ENCODE assay signal across 8 cellular contexts in genomic region chr1:12230549-12231275, GRCh38. TPM values are rescaled to one million over a fixed set of nuclear protein-coding genes. Genes with fewer than 3 reads are reported as not detected.
A peak's percentile ranks its signal among the peaks of the same experiment; 100 is the strongest.
DNase-seq lines count a peak whose midpoint lies in the region; ATAC-seq and TF ChIP-seq lines count a peak whose summit lies in the region.

No MANE protein-coding gene starts in this region.

- intact Hi-C loops in colonic mucosa (cut with DNase I), result no loop called here

- H3K4me1 ChIP-seq in Peyer's patch (peaks cover 0 to 11% (median 4%) of the 10 kb centered on the region in 4 donors), colonic mucosa (peaks cover 4% of the 10 kb centered on the region), liver (ENCODE audit: control insufficient read depth in 4 of 4, insufficient read depth in 4 of 4, low read length in 3 of 4) (peaks cover 7 to 19% (median 14%) of the 10 kb centered on the region in 4 donors), subcutaneous abdominal adipose tissue (ENCODE audit: control insufficient read depth in 5 of 5, insufficient read depth in 5 of 5, low read length in 5 of 5) (peaks cover 3 to 24% (median 15%) of the 10 kb centered on the region in 5 donors)

- WGBS in liver, result under 1% methylated on average over 36 of the region's 36 CpGs

- TF ChIP-seq POLR2A in Peyer's patch (IDR thresholded peaks at IDR 0.05), result peak in 1 of 2 donors; percentile 28

- peak overlapping the region; percentile 92 to 100 (median 96) for H3K4me3 ChIP-seq in Peyer's patch
- H3K4me3 ChIP-seq in colonic mucosa, result peak overlapping the region; percentile 100
- H3K4me3 ChIP-seq in liver (ENCODE audit: low read depth in 1 of 3, low read length in 3 of 3), result peak overlapping the region; percentile 91 to 100 (median 94)
- peak overlapping the region; percentile 90 to 97 (median 95) for H3K4me3 ChIP-seq in subcutaneous abdominal adipose tissue (ENCODE audit: low read depth in 1 of 5, low read length in 5 of 5)

- TF ChIP-seq CTCF in Peyer's patch (IDR thresholded peaks at IDR 0.05) (no peak), colonic mucosa (IDR thresholded peaks at IDR 0.05) (no peak), liver (IDR thresholded peaks at IDR 0.05; ENCODE audit: low read depth, low read length, missing input control) (no peak)

- peak; percentile 15 for ATAC-seq in GM21515 (IDR thresholded peaks at IDR 0.05; ENCODE audit: unreplicated experiment)

- no peaks in the 10 kb centered on the region for H3K27me3 ChIP-seq in Peyer's patch
- H3K27me3 ChIP-seq in colonic mucosa, result no peaks in the 10 kb centered on the region
- no peaks in the 10 kb centered on the region for H3K27me3 ChIP-seq in liver (ENCODE audit: control insufficient read depth in 4 of 4, insufficient read depth in 4 of 4, low read length in 3 of 4)
- no peaks in the 10 kb centered on the region for H3K27me3 ChIP-seq in subcutaneous abdominal adipose tissue (ENCODE audit: control insufficient read depth in 5 of 5, insufficient read depth in 4 of 5, low read length in 5 of 5)

- DNase-seq in C1 segment of cervical spinal cord (lab: John Stamatoyannopoulos, UW) (peak in 8 of 14 donors; percentile 5 to 63 (median 15)), Peyer's patch (peak in 2 of 3 donors; percentile 64 to 78), colonic mucosa (peak; percentile 64), H4 (ENCODE audit: low spot score) (no peak), GDM1 (lab: John Stamatoyannopoulos, UW) (no peak)

- H3K27ac ChIP-seq in Peyer's patch (peak overlapping the region; percentile 87 to 93 (median 92)), colonic mucosa (peak overlapping the region; percentile 77), liver (ENCODE audit: low read depth in 1 of 2, low read length in 2 of 2) (peak overlapping the region; percentile 92 to 95), subcutaneous abdominal adipose tissue (ENCODE audit: low read depth, low read length) (peak overlapping the region; percentile 89)

- H3K9ac ChIP-seq in colonic mucosa (ENCODE audit: low read depth in 2 of 2, low read length in 2 of 2), result peak overlapping the region; percentile 95 to 99
- H3K9ac ChIP-seq in liver (ENCODE audit: low read depth in 1 of 2, low read length in 2 of 2), result peak overlapping the region; percentile 27 to 88
- H3K9ac ChIP-seq in subcutaneous abdominal adipose tissue (ENCODE audit: low read length in 5 of 5), result peak overlapping the region; percentile 77 to 100 (median 99)

- no peak for TF ChIP-seq RAD21 in liver (IDR thresholded peaks at IDR 0.05)

- H3K36me3 ChIP-seq in Peyer's patch (peaks cover 0 to 11% (median 0%) of the 10 kb centered on the region in 3 donors), colonic mucosa (no peaks in the 10 kb centered on the region), liver (ENCODE audit: control insufficient read depth in 4 of 4, insufficient read depth in 3 of 4, low read depth in 1 of 4, low read length in 3 of 4) (peaks cover 0 to 6% (median 4%) of the 10 kb centered on the region in 4 donors), subcutaneous abdominal adipose tissue (ENCODE audit: control insufficient read depth in 5 of 5, insufficient read depth in 5 of 5, low read length in 5 of 5) (peaks cover 2 to 10% (median 5%) of the 10 kb centered on the region in 5 donors)

- H3K9me3 ChIP-seq in Peyer's patch, result no peaks in the 10 kb centered on the region
- H3K9me3 ChIP-seq in colonic mucosa, result no peaks in the 10 kb centered on the region
- H3K9me3 ChIP-seq in liver (ENCODE audit: control insufficient read depth in 4 of 4, low read length in 3 of 4), result no peaks in the 10 kb centered on the region
- no peaks in the 10 kb centered on the region for H3K9me3 ChIP-seq in subcutaneous abdominal adipose tissue (ENCODE audit: control insufficient read depth in 5 of 5, low read length in 5 of 5)

TF ChIP-seq in liver, 16 proteins besides CTCF, POLR2A, EP300 and RAD21:
- TF ChIP-seq, protein P1, sequence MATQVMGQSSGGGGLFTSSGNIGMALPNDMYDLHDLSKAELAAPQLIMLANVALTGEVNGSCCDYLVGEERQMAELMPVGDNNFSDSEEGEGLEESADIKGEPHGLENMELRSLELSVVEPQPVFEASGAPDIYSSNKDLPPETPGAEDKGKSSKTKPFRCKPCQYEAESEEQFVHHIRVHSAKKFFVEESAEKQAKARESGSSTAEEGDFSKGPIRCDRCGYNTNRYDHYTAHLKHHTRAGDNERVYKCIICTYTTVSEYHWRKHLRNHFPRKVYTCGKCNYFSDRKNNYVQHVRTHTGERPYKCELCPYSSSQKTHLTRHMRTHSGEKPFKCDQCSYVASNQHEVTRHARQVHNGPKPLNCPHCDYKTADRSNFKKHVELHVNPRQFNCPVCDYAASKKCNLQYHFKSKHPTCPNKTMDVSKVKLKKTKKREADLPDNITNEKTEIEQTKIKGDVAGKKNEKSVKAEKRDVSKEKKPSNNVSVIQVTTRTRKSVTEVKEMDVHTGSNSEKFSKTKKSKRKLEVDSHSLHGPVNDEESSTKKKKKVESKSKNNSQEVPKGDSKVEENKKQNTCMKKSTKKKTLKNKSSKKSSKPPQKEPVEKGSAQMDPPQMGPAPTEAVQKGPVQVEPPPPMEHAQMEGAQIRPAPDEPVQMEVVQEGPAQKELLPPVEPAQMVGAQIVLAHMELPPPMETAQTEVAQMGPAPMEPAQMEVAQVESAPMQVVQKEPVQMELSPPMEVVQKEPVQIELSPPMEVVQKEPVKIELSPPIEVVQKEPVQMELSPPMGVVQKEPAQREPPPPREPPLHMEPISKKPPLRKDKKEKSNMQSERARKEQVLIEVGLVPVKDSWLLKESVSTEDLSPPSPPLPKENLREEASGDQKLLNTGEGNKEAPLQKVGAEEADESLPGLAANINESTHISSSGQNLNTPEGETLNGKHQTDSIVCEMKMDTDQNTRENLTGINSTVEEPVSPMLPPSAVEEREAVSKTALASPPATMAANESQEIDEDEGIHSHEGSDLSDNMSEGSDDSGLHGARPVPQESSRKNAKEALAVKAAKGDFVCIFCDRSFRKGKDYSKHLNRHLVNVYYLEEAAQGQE (IDR thresholded peaks at IDR 0.05), result no peak
- no peak for TF ChIP-seq FOXA1 (IDR thresholded peaks at IDR 0.05)
- TF ChIP-seq YY1 (IDR thresholded peaks at IDR 0.05), result peak; percentile 67
- TF ChIP-seq NR2F2 (IDR thresholded peaks at IDR 0.05), result peak; percentile 23
- peak; percentile 52 for TF ChIP-seq SP1 (IDR thresholded peaks at IDR 0.05)
- peak; percentile 65 to 67 for TF ChIP-seq RXRA (IDR thresholded peaks at IDR 0.05)
- peak; percentile 29 for TF ChIP-seq MAX (IDR thresholded peaks at IDR 0.05)
- TF ChIP-seq ZBTB33 (IDR thresholded peaks at IDR 0.05), result no peak
- TF ChIP-seq HNF4A (conservative IDR thresholded peaks at IDR 0.05), result peak; percentile 18 to 53
- no peak for TF ChIP-seq JUND (IDR thresholded peaks at IDR 0.05)
- TF ChIP-seq HNF4G (IDR thresholded peaks at IDR 0.05), result no peak

RNA-seq across cellular contexts. Expression of gene VPS13D, which starts 0.9 kb away (rescaled TPM):
- 100 to 1,000 TPM in 3 of 4 donors, 10 to 100 TPM in 1; 88.3 to 123 (median 113) TPM for total RNA-seq in Peyer's patch
- total RNA-seq in colonic mucosa, result 10 to 100 TPM; 54.3 to 56.0 TPM
- 10 to 100 TPM; 14.5 to 68.3 TPM for total RNA-seq in liver
- polyA plus RNA-seq in liver, result 10 to 100 TPM; 10.2 to 10.7 TPM
- 6.9 and 9.6 TPM in 2 replicates for total RNA-seq in H4 (2014; rRNA removed; shearing (Covaris generic))

Comparison
In these comparisons a context has a peak if more than half of its experiments do, and no peak if none do; other contexts are left out.
1. DNase-seq: peak in C1 segment of cervical spinal cord (8 of 14), Peyer's patch (2 of 3) and colonic mucosa (single experiment); none in H4 (single experiment) and GDM1 (single experiment).
2. Peak in every context shown above with its lines, with median percentiles within 50 percentile points of each other: H3K27ac ChIP-seq, H3K4me3 ChIP-seq and H3K9ac ChIP-seq.